18 cellular contexts compared by ENCODE assay signal in the genomic region with DNA sequence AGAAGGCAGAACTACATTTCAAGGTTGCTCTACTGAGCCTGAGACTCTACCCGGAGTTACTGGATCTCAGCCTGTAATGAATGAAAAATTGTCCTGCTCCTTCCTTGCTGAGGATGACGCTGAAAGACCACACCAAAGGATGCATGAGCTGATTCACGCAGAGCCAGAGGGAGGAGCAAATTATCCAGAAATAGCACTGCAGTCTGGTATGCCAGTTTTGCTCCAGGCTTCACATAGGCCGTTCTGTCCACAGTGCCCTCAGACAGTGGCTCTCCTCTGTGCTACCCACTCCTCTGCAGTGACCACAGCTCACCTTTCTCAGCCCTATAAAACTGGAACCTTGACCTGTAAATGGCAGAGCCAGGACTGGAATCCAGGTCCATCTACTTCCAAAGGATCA.
DNase-seq lines count a peak whose midpoint lies in the region; ATAC-seq and TF ChIP-seq lines count a peak whose summit lies in the region.
"Had no signal": no experiment of that assay in that cellular context is flagged by ENCODE, and none has a peak within 500 bp of the region (broad histone marks: within the 10 kb centered on the region; RNA-seq: fewer than 3 reads in every experiment).

No MANE protein-coding gene starts in this region.

- H3K9me3 ChIP-seq in psoas muscle (no peaks in the 10 kb centered on the region), suprapubic skin (no peaks in the 10 kb centered on the region)
- H3K9me3 ChIP-seq: HAP-1, transverse colon had no signal

- peak; percentile 39 for DNase-seq in GM03348 (ENCODE audit: low spot score)
- peak; percentile 4 for DNase-seq in NCI-H226
- no peak for DNase-seq in psoas muscle
- DNase-seq in iPS-NIHi11 (ENCODE audit: low spot score): no peak
- DNase-seq in nephron progenitor cell: no peak
- no peak for DNase-seq in suprapubic skin (ENCODE audit: low spot score in 2 of 2)
- no peak for DNase-seq in amniotic stem cell (lab: John Stamatoyannopoulos, UW)
- DNase-seq: activated B cell treated with CpG ODN at 0.5 μM for 24 hours; activated naive CD4-positive, alpha-beta T cell; CD8-positive, alpha-beta T cell; hypothalamus; naive thymus-derived CD8-positive, alpha-beta T cell; NCI-H510A treated with DMSO at 0.1 percent for 48 hours; transverse colon had no signal

- H3K4me1 Mint-ChIP-seq in nephron progenitor cell: peaks cover 3% of the 10 kb centered on the region
- H3K4me1 Mint-ChIP-seq: activated B cell treated with CpG ODN at 0.5 μM for 24 hours; naive thymus-derived CD8-positive, alpha-beta T cell had no signal

- H3K9me3 Mint-ChIP-seq in nephron progenitor cell: peaks cover 1% of the 10 kb centered on the region
- H3K9me3 Mint-ChIP-seq: CD8-positive, alpha-beta T cell; naive thymus-derived CD8-positive, alpha-beta T cell had no signal

- peaks cover 8% of the 10 kb centered on the region for H3K4me1 ChIP-seq in psoas muscle
- no peaks in the 10 kb centered on the region for H3K4me1 ChIP-seq in suprapubic skin
- H3K4me1 ChIP-seq: HAP-1, transverse colon had no signal

- no peaks in the 10 kb centered on the region for H3K36me3 Mint-ChIP-seq in nephron progenitor cell (ENCODE audit: low read depth)
- H3K36me3 Mint-ChIP-seq: CD8-positive, alpha-beta T cell; naive thymus-derived CD8-positive, alpha-beta T cell had no signal

- no peak overlapping the region for H3K4me3 Mint-ChIP-seq in nephron progenitor cell
- H3K4me3 Mint-ChIP-seq: activated B cell treated with CpG ODN at 0.5 μM for 24 hours; CD8-positive, alpha-beta T cell; naive thymus-derived CD8-positive, alpha-beta T cell had no signal

- peaks cover 12% of the 10 kb centered on the region for H3K27me3 Mint-ChIP-seq in nephron progenitor cell (ENCODE audit: low read depth, poor library complexity)

- H3K4me3 ChIP-seq in psoas muscle (no peak overlapping the region), suprapubic skin (no peak overlapping the region)
- H3K4me3 ChIP-seq: HAP-1, transverse colon had no signal

- peak; percentile 17 for TF ChIP-seq CTCF in psoas muscle (IDR thresholded peaks at IDR 0.05)
- no peak for TF ChIP-seq CTCF in nephron progenitor cell (IDR thresholded peaks at IDR 0.05)
- TF ChIP-seq CTCF in suprapubic skin (IDR thresholded peaks at IDR 0.05): no peak

- H3K27ac Mint-ChIP-seq in nephron progenitor cell: no peak overlapping the region
- H3K27ac Mint-ChIP-seq: activated B cell treated with CpG ODN at 0.5 μM for 24 hours; CD8-positive, alpha-beta T cell; naive thymus-derived CD8-positive, alpha-beta T cell had no signal

- 25 to 30% (median 28%) methylated on average over 4 of the region's 4 CpGs for WGBS in psoas muscle, 3 donors
- 28% methylated on average over 4 of the region's 4 CpGs for WGBS in suprapubic skin

- peak; percentile 23 for ATAC-seq in esophagus mucosa
- ATAC-seq in psoas muscle: peak; percentile 82 to 95 (median 90)
- ATAC-seq: CD8-positive, alpha-beta T cell; left lobe of liver; naive thymus-derived CD8-positive, alpha-beta T cell had no signal

- no peak for TF ChIP-seq POLR2A in suprapubic skin (IDR thresholded peaks at IDR 0.05)

- intact Hi-C loops in psoas muscle (cut with DNase I): loop anchor here in 1 of 2 donors (5.0 kb wide), 2 partner anchors 86 to 341 kb away; no protein-coding TSS in a partner anchor

- H3K36me3 ChIP-seq in psoas muscle (ENCODE audit: insufficient read depth in 1 of 2, low read depth in 1 of 2): no peaks in the 10 kb centered on the region
- H3K36me3 ChIP-seq in suprapubic skin: no peaks in the 10 kb centered on the region
- H3K36me3 ChIP-seq: HAP-1, transverse colon had no signal

- H3K27ac ChIP-seq in psoas muscle (no peak overlapping the region), suprapubic skin (no peak overlapping the region)
- H3K27ac ChIP-seq: KMS-11, transverse colon had no signal

- no peaks in the 10 kb centered on the region for H3K27me3 ChIP-seq in psoas muscle (ENCODE audit: insufficient read depth in 3 of 3, low read length in 2 of 3)
- H3K27me3 ChIP-seq in suprapubic skin: no peaks in the 10 kb centered on the region
- H3K27me3 ChIP-seq: transverse colon had no signal

- no peak for TF ChIP-seq EP300 in suprapubic skin (IDR thresholded peaks at IDR 0.05)

Comparison
In these comparisons a context has a peak if more than half of its experiments do, and no peak if none do; other contexts are left out.
1. DNase-seq: peak in GM03348 (single experiment) and NCI-H226 (single experiment); none in psoas muscle (0 of 2), iPS-NIHi11 (single experiment), nephron progenitor cell (single experiment), suprapubic skin (0 of 2) and amniotic stem cell (single experiment).